9 cellular contexts compared by ENCODE assay signal in the genomic region with DNA sequence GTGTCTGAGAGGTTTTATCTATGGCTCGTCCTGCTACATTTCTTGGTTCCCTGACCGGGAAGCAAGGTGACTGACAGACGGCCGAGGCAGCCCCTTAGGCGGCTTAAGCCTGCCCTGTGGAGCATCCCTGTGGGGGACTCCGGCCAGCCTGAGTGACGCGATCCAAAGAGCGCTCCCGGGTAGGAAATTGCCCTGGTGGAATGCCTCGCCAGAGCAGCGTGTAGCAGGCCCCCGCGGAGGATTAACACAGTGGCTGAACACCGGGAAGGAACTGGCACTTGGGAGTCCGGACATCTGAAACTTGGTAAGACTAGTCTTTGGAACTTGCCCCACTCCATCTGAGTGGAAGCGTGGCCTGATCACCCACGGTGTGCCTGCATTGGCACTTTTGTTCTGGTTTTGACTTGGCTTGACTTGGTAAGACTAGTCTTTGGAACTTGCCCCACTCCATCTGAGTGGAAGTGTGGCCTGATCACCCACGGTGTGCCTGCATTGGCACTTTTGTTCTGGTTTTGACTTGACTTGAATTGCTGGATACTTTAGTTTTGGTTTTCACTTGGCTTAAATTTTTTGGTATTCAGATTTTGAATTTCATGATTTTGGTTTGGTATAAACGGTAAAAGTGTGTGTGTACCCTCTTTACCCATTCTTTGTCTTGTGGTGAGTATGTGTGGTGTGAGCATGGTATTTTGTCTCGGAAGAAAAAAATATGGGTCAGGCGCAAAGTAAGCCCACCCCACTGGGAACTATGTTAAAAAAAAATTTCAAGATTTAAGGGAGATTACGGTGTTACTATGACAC. TPM values are rescaled to one million over a fixed set of nuclear protein-coding genes. Genes with fewer than 3 reads are reported as not detected.
A peak's percentile ranks its signal among the peaks of the same experiment; 100 is the strongest.
DNase-seq lines count a peak whose midpoint lies in the region; ATAC-seq and TF ChIP-seq lines count a peak whose summit lies in the region.
"Not testable (repeated sequence)": the region's sequence is repeated elsewhere in the genome, so short reads cannot be mapped to it uniquely, and the experiment has no call there.
"Had no signal": no experiment of that assay in that cellular context is flagged by ENCODE, and none has a peak within 500 bp of the region (broad histone marks: within the 10 kb centered on the region; RNA-seq: fewer than 3 reads in every experiment).

No MANE protein-coding gene starts in this region.

- H3K27ac Mint-ChIP-seq in activated naive CD8-positive, alpha-beta T cell treated with anti-CD3 and anti-CD28 coated beads, Interleukin-2, amount 50 U/mL, for 24 hours, result peak overlapping the region; percentile 46
- H3K27ac Mint-ChIP-seq in endodermal cell (peak overlapping the region; percentile 66), naive B cell (peak overlapping the region; percentile 90 to 99 (median 98))

- H3K9me3 ChIP-seq in HUES48 (ENCODE audit: control insufficient read depth, insufficient read depth, low read length); endodermal cell (ENCODE audit: control insufficient read depth, low read length); iPS-20b (ENCODE audit: insufficient read depth, low read depth, low read length); psoas muscle: not testable (repeated sequence)

- not testable (repeated sequence) for TF ChIP-seq CTCF in endodermal cell (conservative IDR thresholded peaks at IDR 0.05); psoas muscle (IDR thresholded peaks at IDR 0.05)

- H3K27me3 ChIP-seq in HUES48 (ENCODE audit: control insufficient read depth, insufficient read depth, low read length); endodermal cell (ENCODE audit: control insufficient read depth, insufficient read depth, low read length, poor library complexity, severe bottlenecking); iPS-20b (ENCODE audit: insufficient read depth, low read length); psoas muscle (ENCODE audit: insufficient read depth in 3 of 3, low read length in 2 of 3): not testable (repeated sequence)

- intact Hi-C loops in psoas muscle (cut with DNase I), result not testable (repeated sequence)

- in situ Hi-C loops in G401 (cut with HindIII; ENCODE audit: low sequenced_read_pairs), result not testable (repeated sequence)

- H3K4me1 Mint-ChIP-seq in activated naive CD8-positive, alpha-beta T cell treated with anti-CD3 and anti-CD28 coated beads, Interleukin-2, amount 50 U/mL, for 24 hours, result not testable (repeated sequence)
- H3K4me1 Mint-ChIP-seq in endodermal cell (peaks cover 34% of the 10 kb centered on the region), naive B cell (peaks cover 12 to 33% (median 30%) of the 10 kb centered on the region in 3 donors)

- peak overlapping the region; percentile 89 for H3K27ac ChIP-seq in HUES48 (ENCODE audit: low read depth, low read length)
- H3K27ac ChIP-seq in endodermal cell (ENCODE audit: low read depth, low read length), result peak overlapping the region; percentile 53
- H3K27ac ChIP-seq in iPS-20b (ENCODE audit: low read length), result not testable (repeated sequence)
- peak overlapping the region; percentile 6 for H3K27ac ChIP-seq in psoas muscle

- WGBS in endodermal cell (ENCODE audit: insufficient coverage in 1 of 2, insufficient read length in 1 of 2), 2 experiments, result 68 to 73% methylated on average over 16 to 23 of the region's 23 CpGs
- 40 to 64% (median 46%) methylated on average over 23 of the region's 23 CpGs for WGBS in psoas muscle, 3 donors

- H3K4me3 ChIP-seq in HUES48 (ENCODE audit: low read depth, low read length); endodermal cell (ENCODE audit: low read length); psoas muscle: not testable (repeated sequence)
- peak overlapping the region; percentile 33; the same call in 1 of the 2 replicates for H3K4me3 ChIP-seq in iPS-20b (ENCODE audit: low read length)

- H3K4me1 ChIP-seq in HUES48 (ENCODE audit: control insufficient read depth, insufficient read depth, low read length), result peaks cover 49% of the 10 kb centered on the region
- not testable (repeated sequence) for H3K4me1 ChIP-seq in endodermal cell (ENCODE audit: control insufficient read depth, insufficient read depth, low read length); psoas muscle
- peaks cover 38% of the 10 kb centered on the region; the same call in 1 of the 2 replicates for H3K4me1 ChIP-seq in iPS-20b (ENCODE audit: insufficient read depth, low read length)

- H3K4me3 Mint-ChIP-seq in activated naive CD8-positive, alpha-beta T cell treated with anti-CD3 and anti-CD28 coated beads, Interleukin-2, amount 50 U/mL, for 24 hours; endodermal cell: not testable (repeated sequence)
- H3K4me3 Mint-ChIP-seq in naive B cell, result peak overlapping the region in 3 of 8 donors; percentile 23 to 71 (median 42)

- not testable (repeated sequence) for H3K27me3 Mint-ChIP-seq in activated naive CD8-positive, alpha-beta T cell treated with anti-CD3 and anti-CD28 coated beads, Interleukin-2, amount 50 U/mL, for 24 hours; endodermal cell (ENCODE audit: insufficient read depth); naive B cell

- H3K36me3 ChIP-seq in HUES48 (ENCODE audit: control insufficient read depth, insufficient read depth, low read length); endodermal cell (ENCODE audit: control insufficient read depth, insufficient read depth, low read length); iPS-20b (ENCODE audit: insufficient read depth, low read depth, low read length); psoas muscle (ENCODE audit: insufficient read depth in 1 of 2, low read depth in 1 of 2): not testable (repeated sequence)

- not testable (repeated sequence) for H3K36me3 Mint-ChIP-seq in activated naive CD8-positive, alpha-beta T cell treated with anti-CD3 and anti-CD28 coated beads, Interleukin-2, amount 50 U/mL, for 24 hours (ENCODE audit: low read depth); endodermal cell (ENCODE audit: low read depth); naive B cell

- H3K9ac ChIP-seq in HUES48 (ENCODE audit: low read depth, low read length); endodermal cell (ENCODE audit: extremely low read depth, low read length, poor library complexity, severe bottlenecking); iPS-20b (ENCODE audit: low read depth, low read length): not testable (repeated sequence)

- ATAC-seq in activated naive CD8-positive, alpha-beta T cell treated with anti-CD3 and anti-CD28 coated beads, Interleukin-2, amount 50 U/mL, for 24 hours; naive B cell (ENCODE audit: low read depth in 2 of 2): not testable (repeated sequence)
- ATAC-seq in psoas muscle, result peak in 1 of 4 donors; percentile 37

- not testable (repeated sequence) for H3K9me3 Mint-ChIP-seq in activated naive CD8-positive, alpha-beta T cell treated with anti-CD3 and anti-CD28 coated beads, Interleukin-2, amount 50 U/mL, for 24 hours; endodermal cell
- peaks cover 0 to 12% (median 6%) of the 10 kb centered on the region in 7 donors for H3K9me3 Mint-ChIP-seq in naive B cell

- DNase-seq in G401 (ENCODE audit: low spot score) (peak; percentile 23), endodermal cell (peak; percentile 73), psoas muscle (peak in 1 of 2 donors; percentile 69)
- DNase-seq in activated naive CD8-positive, alpha-beta T cell treated with anti-CD3 and anti-CD28 coated beads, Interleukin-2, amount 50 U/mL, for 24 hours; naive B cell: not testable (repeated sequence)

RNA-seq across cellular contexts. Expression of gene UBE2D2, which starts 34.6 kb away (rescaled TPM):
- total RNA-seq in G401 (2014; rRNA removed; shearing (Covaris generic)), result 134 and 140 TPM in 2 replicates
- total RNA-seq in endodermal cell (100 to 1,000 TPM; 172 to 202 TPM), psoas muscle (100 to 1,000 TPM; 156 to 175 (median 164) TPM)
- 211 TPM for polyA plus RNA-seq in endodermal cell (2013, experiment 1 of 2)
- polyA plus RNA-seq in endodermal cell (2013, experiment 2 of 2), result 191 TPM
- polyA plus RNA-seq in naive B cell (ENCODE audit: low read depth in 6 of 6) (100 to 1,000 TPM; 374 to 562 (median 427) TPM), psoas muscle (100 to 1,000 TPM; 107 to 243 (median 126) TPM)

RNA-seq across cellular contexts. Expression of gene STING1, which starts 44.0 kb away (rescaled TPM):
- total RNA-seq in G401 (2014; rRNA removed; shearing (Covaris generic)), result 23.1 and 49.2 TPM in 2 replicates
- total RNA-seq in endodermal cell (under 1 TPM in 1 of 2 donors, not detected in 1; 0.20 TPM), psoas muscle (10 to 100 TPM in 1 of 4 donors, 1 to 10 TPM in 3; 7.1 to 13.2 (median 8.4) TPM)
- polyA plus RNA-seq in endodermal cell (2013, experiment 1 of 2), result 0.43 TPM
- 0.91 TPM for polyA plus RNA-seq in endodermal cell (2013, experiment 2 of 2)
- polyA plus RNA-seq in naive B cell (ENCODE audit: low read depth in 6 of 6) (1 to 10 TPM in 2 of 6 donors, under 1 TPM in 4; 0.32 to 3.1 (median 0.81) TPM), psoas muscle (1 to 10 TPM; 4.4 to 6.3 (median 4.8) TPM)
- total RNA-seq: Caco-2 had no signal

RNA-seq across cellular contexts. Expression of gene SMIM33, which starts 55.7 kb away (rescaled TPM):
- not detected in 2 replicates for total RNA-seq in G401 (2014; rRNA removed; shearing (Covaris generic))
- total RNA-seq in endodermal cell, result not detected
- polyA plus RNA-seq in endodermal cell (2013, experiment 1 of 2), result not detected
- polyA plus RNA-seq in endodermal cell (2013, experiment 2 of 2), result not detected
- polyA plus RNA-seq in naive B cell (ENCODE audit: low read depth in 6 of 6), result not detected
- total RNA-seq in psoas muscle, result not detected
- polyA plus RNA-seq in psoas muscle, result not detected
- total RNA-seq: Caco-2, GM23248 had no signal
- polyA plus RNA-seq: GM23248 had no signal

Comparison
In these comparisons a context has a peak if more than half of its experiments do, and no peak if none do; other contexts are left out.
1. H3K27ac Mint-ChIP-seq: peak in every context shown above with its lines; median percentile 98 in naive B cell; 66 in endodermal cell; 46 in activated naive CD8-positive, alpha-beta T cell treated with anti-CD3 and anti-CD28 coated beads, Interleukin-2, amount 50 U/mL, for 24 hours.
2. RNA of gene STING1, which starts 44.0 kb away (total RNA-seq): 23.1 to 49.2 TPM in G401 and 7.1 to 13.2 TPM in psoas muscle; 0.20 TPM in endodermal cell; every median in the first group is over 4 times any median in the second.